Comparison of ENCODE assay signal across 20 cellular contexts in genomic region chr16:59090501-59090900, GRCh38.
"Had no signal": no experiment of that assay in that cellular context is flagged by ENCODE, and none has a peak within 500 bp of the region (broad histone marks: within the 10 kb centered on the region; RNA-seq: fewer than 3 reads in every experiment).

No MANE protein-coding gene starts in this region.

- H3K27ac ChIP-seq: coronary artery, heart left ventricle, neutrophil, right atrium auricular region, sigmoid colon, skin epidermis, stomach, thoracic aorta had no signal

- H3K9me3 Mint-ChIP-seq: endodermal cell, nephron had no signal

- H3K36me3 ChIP-seq: heart left ventricle, neutrophil, right atrium auricular region, sigmoid colon, stomach, thoracic aorta had no signal

- H3K27ac Mint-ChIP-seq: endodermal cell, naive B cell, nephron had no signal

- H3K4me3 ChIP-seq: coronary artery, heart left ventricle, right atrium auricular region, sigmoid colon, skin epidermis, stomach, thoracic aorta had no signal

- DNase-seq: effector CD4-positive, alpha-beta T cell; endodermal cell; erythroblast; heart left ventricle; hippocampal formation; left ventricle myocardium superior; mesendoderm; naive B cell; sigmoid colon; stimulated activated CD4-positive, alpha-beta T cell treated with anti-CD3 and anti-CD28 coated beads, Interleukin-12 subunit alpha, Interleukin-12 subunit beta, amount 100 ng/mL, for 4 hours; stimulated activated naive CD4-positive, alpha-beta T cell; stomach; substantia nigra; trophoblast cell had no signal

- H3K27me3 Mint-ChIP-seq: naive B cell had no signal

- H3K4me3 Mint-ChIP-seq: endodermal cell, naive B cell, nephron had no signal

- H3K4me1 ChIP-seq: heart left ventricle, right atrium auricular region, sigmoid colon, stomach had no signal

- H3K36me3 Mint-ChIP-seq: naive B cell had no signal

- H3K27me3 ChIP-seq: heart left ventricle, neutrophil, right atrium auricular region, sigmoid colon, stomach had no signal

- H3K9me3 ChIP-seq: heart left ventricle, neutrophil, right atrium auricular region, stomach, thoracic aorta had no signal

- H3K4me1 Mint-ChIP-seq: endodermal cell, naive B cell, nephron had no signal
